Comparison of ENCODE assay signal across 1 cellular context in the genomic region with DNA sequence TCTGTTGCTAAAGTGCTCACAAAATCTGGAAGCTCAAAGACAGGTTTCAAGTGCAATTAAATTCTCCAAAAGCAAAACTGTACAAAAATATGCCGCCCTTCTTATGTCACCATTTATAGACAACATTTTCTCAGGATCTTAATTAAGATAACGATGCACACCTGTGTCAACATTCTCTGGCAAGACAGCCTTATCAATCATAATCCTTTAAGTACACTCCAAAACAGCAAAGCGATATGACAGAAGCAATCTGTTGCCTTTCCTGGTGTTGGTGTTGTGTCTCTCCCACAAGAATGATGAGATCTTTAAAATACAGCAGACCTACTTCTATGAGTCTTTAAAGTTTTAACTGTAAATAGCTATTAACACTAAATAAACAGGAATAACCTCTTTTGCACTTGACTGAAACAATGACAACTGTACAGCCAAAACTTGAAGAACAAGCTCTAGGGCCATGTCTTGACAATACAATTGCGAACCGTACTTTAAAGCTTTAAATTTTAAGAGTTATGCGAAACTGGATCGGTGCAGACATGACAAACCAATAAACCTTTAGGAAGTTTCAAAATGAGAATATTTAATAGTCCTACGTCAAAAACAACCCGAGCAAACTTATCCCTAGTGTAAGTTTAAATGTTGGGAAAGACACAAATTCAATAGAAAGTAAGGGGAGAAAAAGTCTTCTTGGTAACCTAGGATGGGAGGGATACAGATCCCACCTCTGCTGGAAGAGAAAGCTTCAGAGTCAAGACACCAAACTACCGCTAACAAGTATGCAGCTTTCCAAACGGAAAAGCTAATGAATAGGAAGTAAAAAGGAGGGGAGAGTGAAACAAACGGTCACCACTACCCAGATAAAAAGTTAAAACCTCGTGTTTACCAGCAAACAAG.
TF ChIP-seq lines count a peak whose summit lies in the region.

No MANE protein-coding gene starts in this region.

TF ChIP-seq in IMR-90, 13 proteins besides CTCF, POLR2A, EP300 and RAD21:
- TF ChIP-seq, protein P1, sequence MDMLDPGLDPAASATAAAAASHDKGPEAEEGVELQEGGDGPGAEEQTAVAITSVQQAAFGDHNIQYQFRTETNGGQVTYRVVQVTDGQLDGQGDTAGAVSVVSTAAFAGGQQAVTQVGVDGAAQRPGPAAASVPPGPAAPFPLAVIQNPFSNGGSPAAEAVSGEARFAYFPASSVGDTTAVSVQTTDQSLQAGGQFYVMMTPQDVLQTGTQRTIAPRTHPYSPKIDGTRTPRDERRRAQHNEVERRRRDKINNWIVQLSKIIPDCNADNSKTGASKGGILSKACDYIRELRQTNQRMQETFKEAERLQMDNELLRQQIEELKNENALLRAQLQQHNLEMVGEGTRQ (IDR thresholded peaks at IDR 0.05; ENCODE audit: low read depth, low read length), result no peak
- TF ChIP-seq RCOR1 (IDR thresholded peaks at IDR 0.05; ENCODE audit: insufficient replicate concordance, low read length) (no peak), FOS (IDR thresholded peaks at IDR 0.05; ENCODE audit: low read depth, low read length) (no peak), CHD1 (IDR thresholded peaks at IDR 0.05; ENCODE audit: low read depth, low read length) (no peak), MAZ (IDR thresholded peaks at IDR 0.05; ENCODE audit: borderline replicate concordance, low read depth, low read length) (no peak), BHLHE40 (IDR thresholded peaks at IDR 0.05; ENCODE audit: low read depth, low read length) (no peak), CEBPB (IDR thresholded peaks at IDR 0.05; ENCODE audit: low read depth, low read length) (no peak), RFX5 (IDR thresholded peaks at IDR 0.05; ENCODE audit: low read depth, low read length) (no peak)
- TF ChIP-seq, protein P2, sequence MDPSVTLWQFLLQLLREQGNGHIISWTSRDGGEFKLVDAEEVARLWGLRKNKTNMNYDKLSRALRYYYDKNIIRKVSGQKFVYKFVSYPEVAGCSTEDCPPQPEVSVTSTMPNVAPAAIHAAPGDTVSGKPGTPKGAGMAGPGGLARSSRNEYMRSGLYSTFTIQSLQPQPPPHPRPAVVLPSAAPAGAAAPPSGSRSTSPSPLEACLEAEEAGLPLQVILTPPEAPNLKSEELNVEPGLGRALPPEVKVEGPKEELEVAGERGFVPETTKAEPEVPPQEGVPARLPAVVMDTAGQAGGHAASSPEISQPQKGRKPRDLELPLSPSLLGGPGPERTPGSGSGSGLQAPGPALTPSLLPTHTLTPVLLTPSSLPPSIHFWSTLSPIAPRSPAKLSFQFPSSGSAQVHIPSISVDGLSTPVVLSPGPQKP (IDR thresholded peaks at IDR 0.05; ENCODE audit: borderline replicate concordance, low read depth, low read length), result no peak
